In genomic region chr10:50286517-50286916, GRCh38 we compare ENCODE assay signal across 21 cellular contexts. TPM values are rescaled to one million over a fixed set of nuclear protein-coding genes. Genes with fewer than 3 reads are reported as not detected.
DNase-seq lines count a peak whose midpoint lies in the region; ATAC-seq, FAIRE-seq and TF ChIP-seq lines count a peak whose summit lies in the region.
"Had no signal": no experiment of that assay in that cellular context is flagged by ENCODE, and none has a peak within 500 bp of the region (broad histone marks: within the 10 kb centered on the region; RNA-seq: fewer than 3 reads in every experiment).

No MANE protein-coding gene starts in this region.

- in situ Hi-C loops in GM23248 (cut with MboI) (no loop called here), K562 (cut with MboI) (no loop called here)

- TF ChIP-seq EP300 in K562 (IDR thresholded peaks at IDR 0.05; ENCODE audit: low read length): no peak

- no peaks in the 10 kb centered on the region for H3K27me3 ChIP-seq in GM23248 (replicated peaks; ENCODE audit: insufficient read depth)
- H3K27me3 ChIP-seq in K562 (ENCODE audit: control insufficient read depth in 2 of 2, insufficient read depth in 2 of 2, low read length in 2 of 2): no peaks in the 10 kb centered on the region
- no peaks in the 10 kb centered on the region for H3K27me3 ChIP-seq in left lung
- H3K27me3 ChIP-seq in hepatocyte: no peaks in the 10 kb centered on the region
- H3K27me3 ChIP-seq in spleen (replicated peaks in 1 of 7): no peaks in the 10 kb centered on the region
- H3K27me3 ChIP-seq: dorsolateral prefrontal cortex, stomach had no signal

- 0 out of 2 replicates have a peak, but pooled peaks cover 7% of the 10 kb centered on the region for H3F3A ChIP-seq in GM23248 (ENCODE audit: insufficient read depth)

- H2AFZ ChIP-seq in GM23248 (no peak overlapping the region), K562 (ENCODE audit: low read depth, low read length) (peak overlapping the region; percentile 11), hepatocyte (no peak overlapping the region)

- no peaks in the 10 kb centered on the region for H4K20me1 ChIP-seq in GM23248 (ENCODE audit: insufficient read depth)
- H4K20me1 ChIP-seq in K562 (replicated peaks; ENCODE audit: control insufficient read depth, insufficient read depth, low read length): no peaks in the 10 kb centered on the region
- H4K20me1 ChIP-seq in hepatocyte (ENCODE audit: insufficient read depth, poor library complexity, severe bottlenecking): no peaks in the 10 kb centered on the region

- POLR2A ChIA-PET in K562 (lab: Yijun Ruan, JAX): interaction anchor here (1.7 to 2.0 kb wide), 2 partner anchors 10 to 16 kb away, joined by 5 read pairs; no protein-coding TSS in a partner anchor

- H3K4me2 ChIP-seq in GM23248 (ENCODE audit: unreplicated experiment) (peak overlapping the region; percentile 49), K562 (ENCODE audit: insufficient read depth, low read length) (no peak overlapping the region), hepatocyte (no peak overlapping the region)

- no peak overlapping the region for H3K4me3 ChIP-seq in GM23248
- H3K4me3 ChIP-seq in K562: no peak overlapping the region
- no peak overlapping the region for H3K4me3 ChIP-seq in left lung
- H3K4me3 ChIP-seq in hepatocyte: no peak overlapping the region
- H3K4me3 ChIP-seq in spleen: no peak overlapping the region
- H3K4me3 ChIP-seq: dorsolateral prefrontal cortex, stomach had no signal

- no peak for FAIRE-seq in K562 (lab: Jason Lieb, UNC)

- H3K79me2 ChIP-seq in GM23248 (ENCODE audit: insufficient read depth): no peaks in the 10 kb centered on the region
- no peaks in the 10 kb centered on the region for H3K79me2 ChIP-seq in K562 (ENCODE audit: control insufficient read depth, insufficient read depth, low read length)
- no peaks in the 10 kb centered on the region for H3K79me2 ChIP-seq in hepatocyte

- TF ChIP-seq CTCF in K562 (IDR thresholded peaks at IDR 0.05 in 2 of 3, conservative IDR thresholded peaks at IDR 0.05 in 1 of 3; ENCODE audit: insufficient read depth in 2 of 3, low read depth in 1 of 3, low read length in 3 of 3) (no peak), left lung (IDR thresholded peaks at IDR 0.05) (no peak), GM10266 (IDR thresholded peaks at IDR 0.05; ENCODE audit: control insufficient read depth, insufficient read depth, low read depth, missing control alignments) (no peak), hepatocyte (IDR thresholded peaks at IDR 0.05; ENCODE audit: poor library complexity) (no peak), spleen (IDR thresholded peaks at IDR 0.05 in 8 of 11, conservative IDR thresholded peaks at IDR 0.05 in 3 of 11) (no peak)

- WGBS in GM23248 (ENCODE audit: low coverage in 1 of 2, low lambda C conversion rate in 2 of 2, missing lambda C conversion rate in 2 of 2), 2 experiments: 1 to 2% methylated on average over 2 of the region's 2 CpGs
- WGBS in K562 (ENCODE audit: insufficient coverage, low coverage, missing lambda C conversion rate): 7% methylated on average over 2 of the region's 2 CpGs
- WGBS in hepatocyte (ENCODE audit: low lambda C conversion rate, missing lambda C conversion rate): 69% methylated on average over 2 of the region's 2 CpGs
- WGBS in spleen, 5 donors: 29 to 61% (median 51%) methylated on average over 2 of the region's 2 CpGs

- CTCF ChIA-PET in K562 (lab: Yijun Ruan, JAX; ENCODE audit: low intra/inter-chr PET ratio): no interaction called here

- TF ChIP-seq POLR2A in K562 (conservative IDR thresholded peaks at IDR 0.05): no peak
- no peak for TF ChIP-seq POLR2A in spleen (IDR thresholded peaks at IDR 0.05)

- H3K36me3 ChIP-seq in GM23248 (ENCODE audit: low read depth): no peaks in the 10 kb centered on the region
- H3K36me3 ChIP-seq in K562 (ENCODE audit: control insufficient read depth, insufficient read depth, low read length): no peaks in the 10 kb centered on the region
- H3K36me3 ChIP-seq in left lung: no peaks in the 10 kb centered on the region
- no peaks in the 10 kb centered on the region for H3K36me3 ChIP-seq in hepatocyte (replicated peaks; ENCODE audit: insufficient read depth, low read depth)
- H3K36me3 ChIP-seq in spleen: no peaks in the 10 kb centered on the region
- H3K36me3 ChIP-seq: BE2C, stomach had no signal

- H3K4me1 ChIP-seq in GM23248 (ENCODE audit: insufficient read depth) (peaks cover 12% of the 10 kb centered on the region), K562 (replicated peaks in 1 of 2; ENCODE audit: control insufficient read depth in 2 of 2, insufficient read depth in 2 of 2, low read length in 2 of 2) (peaks cover 0 to 3% of the 10 kb centered on the region in 2 experiments; a peak in 2 of 5 replicates), left lung (no peaks in the 10 kb centered on the region), hepatocyte (ENCODE audit: insufficient read depth) (no peaks in the 10 kb centered on the region), spleen (no peaks in the 10 kb centered on the region)
- H3K4me1 ChIP-seq: BE2C, foreskin keratinocyte had no signal

- ATAC-seq in K562 (no peak), left lung (peak; percentile 30), HG02798 (IDR thresholded peaks at IDR 0.05; ENCODE audit: poor library complexity, unreplicated experiment) (no peak)
- ATAC-seq: activated T-cell treated with anti-CD3 and anti-CD28 coated beads, Interleukin-2, amount 50 U/mL, for 4 hours; foreskin keratinocyte had no signal

- no peaks in the 10 kb centered on the region for H3K9me2 ChIP-seq in GM23248 (ENCODE audit: insufficient read depth)
- H3K9me2 ChIP-seq in hepatocyte (replicated peaks; ENCODE audit: insufficient read depth): no peaks in the 10 kb centered on the region

- no peak overlapping the region for H3K27ac ChIP-seq in GM23248
- H3K27ac ChIP-seq in K562 (ENCODE audit: extremely low read depth, low read depth, low read length): no peak overlapping the region
- H3K27ac ChIP-seq in left lung: no peak overlapping the region
- H3K27ac ChIP-seq in hepatocyte: no peak overlapping the region
- H3K27ac ChIP-seq in spleen: no peak overlapping the region
- H3K27ac ChIP-seq: dorsolateral prefrontal cortex, foreskin keratinocyte, HL-60, stomach had no signal

- peak; percentile 23 for DNase-seq in AG08396 (ENCODE audit: low spot score)
- DNase-seq in GM23248: peak; percentile 85
- DNase-seq in K562 (ENCODE audit: extremely low read depth in 1 of 4, low spot score in 3 of 4): no peak
- DNase-seq in left lung: no peak
- DNase-seq in GM10266 (ENCODE audit: extremely low spot score): no peak
- DNase-seq in hepatocyte (ENCODE audit: low spot score): no peak
- no peak for DNase-seq in spleen
- DNase-seq: activated CD4-positive, alpha-beta T cell treated with anti-CD3 and anti-CD28 coated beads for 48 hours; activated T-cell treated with anti-CD3 and anti-CD28 coated beads, Interleukin-2, amount 50 U/mL, for 4 hours; BE2C; DMS79; dorsolateral prefrontal cortex; foreskin keratinocyte; NCI-H2029 treated with DMSO at 0.1 percent for 48 hours; NCI-H748 treated with DMSO at 0.1 percent for 48 hours; SHP77; stimulated activated CD4-positive, alpha-beta T cell treated with anti-CD3 and anti-CD28 coated beads, Interleukin-12 subunit alpha, Interleukin-12 subunit beta, amount 100 ng/mL, for 4 hours; stomach; T1000 had no signal

- intact Hi-C loops in K562 (cut with micrococcal nuclease) (no loop called here), left lung (cut with DNase I) (no loop called here), spleen (cut with DNase I; ENCODE audit: low total_unique reads) (no loop called here)

- no peak overlapping the region for H3K9ac ChIP-seq in GM23248
- H3K9ac ChIP-seq in K562 (ENCODE audit: insufficient read depth in 1 of 2, low read depth in 2 of 2, low read length in 2 of 2): no peak overlapping the region

- no peak for TF ChIP-seq RAD21 in K562 (CRISPR knock-in tag; conservative IDR thresholded peaks at IDR 0.05 in 1 of 2, IDR thresholded peaks at IDR 0.05 in 1 of 2)

- H3K9me1 ChIP-seq in K562 (ENCODE audit: control insufficient read depth, insufficient read depth, low read length): no peaks in the 10 kb centered on the region

- no peaks in the 10 kb centered on the region for H3K9me3 ChIP-seq in GM23248 (ENCODE audit: low read depth)
- no peaks in the 10 kb centered on the region for H3K9me3 ChIP-seq in K562 (replicated peaks; ENCODE audit: control insufficient read depth, insufficient read depth, low read depth, low read length)
- no peaks in the 10 kb centered on the region for H3K9me3 ChIP-seq in left lung
- no peaks in the 10 kb centered on the region for H3K9me3 ChIP-seq in hepatocyte (ENCODE audit: low read depth)
- no peaks in the 10 kb centered on the region for H3K9me3 ChIP-seq in spleen
- H3K9me3 ChIP-seq: BE2C, stomach had no signal

- BruUV-seq in K562 (replicated peaks; lab: Mats Ljungman, UMichigan): no TSS peak

TF ChIP-seq in K562, 482 proteins besides CTCF, POLR2A, EP300 and RAD21 (continues in another document):
- no peak for TF ChIP-seq THRAP3 (IDR thresholded peaks at IDR 0.05; ENCODE audit: borderline replicate concordance)
- no peak for TF ChIP-seq PHF20 (IDR thresholded peaks at IDR 0.05; ENCODE audit: partially characterized antibody)

RNA-seq across cellular contexts. Expression of gene ASAH2, which starts 35.2 kb away (rescaled TPM):
- 3.5 TPM in 1 of 2 replicates, not detected in the other for total RNA-seq in GM23248 (2014; rRNA removed; shearing (Covaris generic))
- polyA plus RNA-seq in GM23248 (2016; fragmentation: Nextera tagmentation; extraction: Ambion mirVana): 1.8 and 3.4 TPM in 2 replicates
- total RNA-seq in K562 (2011; cell fraction: chromatin; rRNA removed; ENCODE audit: low replicate concordance): 1.2 and 1.3 TPM in 2 replicates
- 0.17 and 1.3 TPM in 2 replicates for total RNA-seq in K562 (2011; cell fraction: nucleolus; rRNA removed)
- 0.66 and 1.8 TPM in 2 replicates for total RNA-seq in K562 (2011; cell fraction: nucleoplasm; rRNA removed)
- 2.5 and 6.5 TPM in 2 replicates for total RNA-seq in K562 (2014; rRNA removed)
- 5.5 and 6.5 TPM in 2 replicates for total RNA-seq in K562 (2014; rRNA removed; fragmentation: Illumina TruSeq; extraction: Trizol)
- total RNA-seq in K562 (2015; rRNA removed; fragmentation: Illumina TruSeq; extraction: Trizol): 2.7 and 3.5 TPM in 2 replicates
- total RNA-seq in K562 (2021): 7.6 and 11.8 TPM in 2 replicates
- polyA plus RNA-seq in K562 (2011; rRNA removed): 8.6 and 8.7 TPM in 2 replicates
- 0.54 and 4.2 TPM in 2 replicates for polyA plus RNA-seq in K562 (2011; cell fraction: cytosol; rRNA removed)
- polyA plus RNA-seq in K562 (2011; cell fraction: nucleus; rRNA removed): 13.6 and 15.9 TPM in 2 replicates
- 4.9 and 5.0 TPM in 2 replicates for polyA plus RNA-seq in K562 (2012)
- polyA plus RNA-seq in K562 (2014; fragmentation: Illumina TruSeq; extraction: Trizol): 7.7 and 8.3 TPM in 2 replicates
- 10 to 100 TPM in 1 of 2 experiments, 1 to 10 TPM in 1; 8.5 to 12.0 TPM for polyA plus RNA-seq in K562 (2014; fragmentation: Nextera tagmentation; extraction: Ambion mirVana)
- polyA plus RNA-seq in K562 (2014; rRNA removed): 8.4 and 11.0 TPM in 2 replicates
- polyA minus RNA-seq in K562 (2011; rRNA and poly(A)+ RNA removed): 9.9 and 11.4 TPM in 2 replicates
- 0.64 and 4.3 TPM in 2 replicates for polyA minus RNA-seq in K562 (2011; cell fraction: cytosol; rRNA and poly(A)+ RNA removed)
- 1.2 and 1.8 TPM in 2 replicates for polyA minus RNA-seq in K562 (2011; cell fraction: nucleus; rRNA and poly(A)+ RNA removed)
- 1 to 10 TPM in 1 of 2 donors, under 1 TPM in 1; 0.68 to 4.5 TPM for total RNA-seq in left lung
- total RNA-seq in hepatocyte: 7.9 and 9.7 TPM in 2 replicates
- polyA plus RNA-seq in hepatocyte: 3.5 and 3.8 TPM in 2 replicates
- 1 to 10 TPM in 5 of 7 donors, under 1 TPM in 2; 0.26 to 2.7 (median 1.4) TPM for total RNA-seq in spleen
- polyA plus RNA-seq in spleen: under 1 TPM; 0.04 to 0.06 (median 0.05) TPM

Comparison
In these comparisons a context has a peak if more than half of its experiments do, and no peak if none do; other contexts are left out.
1. DNase-seq: peak in AG08396 (single experiment) and GM23248 (single experiment); none in K562 (0 of 4), left lung (0 of 2), GM10266 (single experiment), hepatocyte (single experiment) and spleen (single experiment).